ENCODE assay signal across 8 cellular contexts in the genomic region with DNA sequence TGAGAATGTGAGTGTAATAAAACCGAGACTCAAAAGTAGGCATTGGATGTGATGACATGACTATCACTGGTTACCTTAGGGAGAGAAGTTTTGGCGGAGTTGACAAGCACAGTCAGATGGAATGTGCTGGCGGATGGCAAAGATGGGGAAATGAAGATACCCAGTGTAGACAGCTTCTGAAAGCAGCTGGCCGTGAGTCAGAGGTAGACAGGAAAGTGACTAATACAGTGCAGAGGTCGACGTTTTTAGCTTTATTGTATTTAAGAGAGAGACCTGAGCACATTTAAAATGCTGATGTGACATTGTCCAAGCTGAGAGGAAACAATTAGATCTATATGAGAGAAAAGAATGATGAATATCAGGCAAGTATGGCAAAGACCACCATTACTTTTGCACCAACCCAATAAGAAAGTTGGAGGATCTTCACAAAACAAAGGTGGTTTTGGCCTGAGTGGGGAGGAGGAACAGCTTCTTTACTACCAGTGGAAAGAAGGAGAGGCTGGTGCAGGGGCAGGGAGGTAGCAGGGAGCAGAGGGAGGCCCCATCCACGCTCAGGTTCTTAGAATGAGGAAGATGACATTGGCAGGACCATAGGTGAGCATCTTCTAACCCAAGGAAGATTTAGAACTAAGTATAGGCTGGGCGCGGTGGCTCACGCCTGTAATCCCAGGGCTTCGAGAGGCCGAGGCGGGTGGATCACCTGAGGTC. TPM values are rescaled to one million over a fixed set of nuclear protein-coding genes. Genes with fewer than 3 reads are reported as not detected.
DNase-seq lines count a peak whose midpoint lies in the region; ATAC-seq, FAIRE-seq and TF ChIP-seq lines count a peak whose summit lies in the region.

No MANE protein-coding gene starts in this region.

- H3K4me3 Mint-ChIP-seq in activated CD4-positive, alpha-beta memory T cell treated with anti-CD3 and anti-CD28 coated beads, Interleukin-2, amount 10 ng/mL, durations not matched to agents 7 days and 5 days, result no peak overlapping the region

- TF ChIP-seq CTCF in lung (IDR thresholded peaks at IDR 0.05; ENCODE audit: control extremely low read depth, extremely low read depth), result no peak

- peaks cover 0 to 3% of the 10 kb centered on the region in 2 donors for H3K9me3 ChIP-seq in lung (ENCODE audit: control insufficient read depth in 2 of 2, insufficient read depth in 1 of 2, low read length in 1 of 2)

- no peak overlapping the region for H3K27ac ChIP-seq in lung (ENCODE audit: low read depth in 1 of 2, low read length in 1 of 2)

- ATAC-seq in HG02759 (IDR thresholded peaks at IDR 0.05; ENCODE audit: unreplicated experiment), result peak; percentile 63
- ATAC-seq in lung (ENCODE audit: insufficient read depth, low FRiP score), result peak; percentile 62
- ATAC-seq in HG03520 (IDR thresholded peaks at IDR 0.05; ENCODE audit: unreplicated experiment), result no peak
- ATAC-seq in GM19397 (IDR thresholded peaks at IDR 0.05; ENCODE audit: unreplicated experiment), result no peak
- ATAC-seq in GM21723 (IDR thresholded peaks at IDR 0.05; ENCODE audit: unreplicated experiment), result no peak

- DNase-seq in AG20443 (ENCODE audit: low spot score), result peak; percentile 87
- peak; percentile 50 for DNase-seq in activated CD4-positive, alpha-beta memory T cell treated with anti-CD3 and anti-CD28 coated beads, Interleukin-2, amount 10 ng/mL, durations not matched to agents 7 days and 5 days
- DNase-seq in lung (ENCODE audit: low spot score), result no peak
- no peak for DNase-seq in GM12891 (ENCODE audit: insufficient read length, low spot score)

- H3K9me3 Mint-ChIP-seq in activated CD4-positive, alpha-beta memory T cell treated with anti-CD3 and anti-CD28 coated beads, Interleukin-2, amount 10 ng/mL, durations not matched to agents 7 days and 5 days, result no peaks in the 10 kb centered on the region

- POLR2A ChIA-PET in activated CD4-positive, alpha-beta memory T cell treated with anti-CD3 and anti-CD28 coated beads, Interleukin-2, amount 10 ng/mL, durations not matched to agents 7 days and 5 days (lab: Charles Lee), result no interaction called here

- TF ChIP-seq POLR2A in GM12891 (IDR thresholded peaks at IDR 0.05; ENCODE audit: low read depth, low read length), result no peak

- H3K36me3 Mint-ChIP-seq in activated CD4-positive, alpha-beta memory T cell treated with anti-CD3 and anti-CD28 coated beads, Interleukin-2, amount 10 ng/mL, durations not matched to agents 7 days and 5 days (ENCODE audit: low read depth), result no peaks in the 10 kb centered on the region

- H3K27me3 ChIP-seq in lung (ENCODE audit: control insufficient read depth, insufficient read depth), result no peaks in the 10 kb centered on the region

- H3K4me1 Mint-ChIP-seq in activated CD4-positive, alpha-beta memory T cell treated with anti-CD3 and anti-CD28 coated beads, Interleukin-2, amount 10 ng/mL, durations not matched to agents 7 days and 5 days, result no peaks in the 10 kb centered on the region

- H3K27ac Mint-ChIP-seq in activated CD4-positive, alpha-beta memory T cell treated with anti-CD3 and anti-CD28 coated beads, Interleukin-2, amount 10 ng/mL, durations not matched to agents 7 days and 5 days, result no peak overlapping the region

- CTCF ChIA-PET in activated CD4-positive, alpha-beta memory T cell treated with anti-CD3 and anti-CD28 coated beads, Interleukin-2, amount 10 ng/mL, durations not matched to agents 7 days and 5 days (lab: Charles Lee), result interaction anchor here (2.1 kb wide), 1 partner anchor 34 kb away, joined by 4 read pairs; no protein-coding TSS in a partner anchor

- 70 to 73% methylated on average over 13 of the region's 13 CpGs for WGBS in lung, 2 donors

- peaks cover 21% of the 10 kb centered on the region for H3K27me3 Mint-ChIP-seq in activated CD4-positive, alpha-beta memory T cell treated with anti-CD3 and anti-CD28 coated beads, Interleukin-2, amount 10 ng/mL, durations not matched to agents 7 days and 5 days

- no peak for FAIRE-seq in GM12891 (lab: Jason Lieb, UNC)

- H3K4me3 ChIP-seq in lung, result no peak overlapping the region

- no peaks in the 10 kb centered on the region for H3K4me1 ChIP-seq in lung (ENCODE audit: control insufficient read depth in 2 of 2, insufficient read depth in 2 of 2, low read length in 2 of 2)

- no peaks in the 10 kb centered on the region for H3K36me3 ChIP-seq in lung (ENCODE audit: control insufficient read depth in 2 of 2, insufficient read depth in 2 of 2, low read length in 2 of 2)

TF ChIP-seq in GM12891, 5 proteins besides CTCF, POLR2A, EP300 and RAD21:
- TF ChIP-seq TAF1 (IDR thresholded peaks at IDR 0.05; ENCODE audit: low read depth, low read length) (no peak), PAX5 (IDR thresholded peaks at IDR 0.05; ENCODE audit: insufficient read depth, low read length, severe bottlenecking) (no peak), SPI1 (IDR thresholded peaks at IDR 0.05; ENCODE audit: low read depth, low read length) (no peak), POU2F2 (IDR thresholded peaks at IDR 0.05; ENCODE audit: low read depth, low read length) (no peak), POLR2AphosphoS5 (IDR thresholded peaks at IDR 0.05; ENCODE audit: low read depth, low read length) (no peak)

RNA-seq across cellular contexts. Expression of gene KCNIP1, which starts 36.7 kb away (rescaled TPM):
- not detected for total RNA-seq in activated CD4-positive, alpha-beta memory T cell treated with anti-CD3 and anti-CD28 coated beads, Interleukin-2, amount 10 ng/mL, durations not matched to agents 7 days and 5 days
- 1 to 10 TPM in 1 of 2 donors, under 1 TPM in 1; 1.00 to 1.8 TPM for total RNA-seq in lung
- polyA plus RNA-seq in lung, result under 1 TPM; 0.13 to 0.45 TPM
- polyA plus RNA-seq in GM12891 (2012; ENCODE audit: low read depth, missing spikeins), result not detected

Comparison
In these comparisons a context has a peak if more than half of its experiments do, and no peak if none do; other contexts are left out.
1. DNase-seq: peak in AG20443 (single experiment) and activated CD4-positive, alpha-beta memory T cell treated with anti-CD3 and anti-CD28 coated beads, Interleukin-2, amount 10 ng/mL, durations not matched to agents 7 days and 5 days (single experiment); none in lung (single experiment) and GM12891 (single experiment).
2. ATAC-seq: peak in HG02759 (single experiment) and lung (single experiment); none in HG03520 (single experiment), GM19397 (single experiment) and GM21723 (single experiment).